1 cellular context compared by ENCODE assay signal in genomic region chrX:18577400-18577799, GRCh38.
TF ChIP-seq lines count a peak whose summit lies in the region.

No MANE protein-coding gene starts in this region.

TF ChIP-seq in SK-N-SH treated with all-trans-retinoic acid at 6 μM for 48 hours, 23 proteins besides CTCF, POLR2A, EP300 and RAD21 (continued from another document):
- no peak for TF ChIP-seq CREB5 (CRISPR knock-in tag; IDR thresholded peaks at IDR 0.05; ENCODE audit: low read depth)
- no peak for TF ChIP-seq ZFP30 (CRISPR knock-in tag; IDR thresholded peaks at IDR 0.05)
- TF ChIP-seq PPARA (CRISPR knock-in tag; IDR thresholded peaks at IDR 0.05; ENCODE audit: borderline replicate concordance): no peak
- no peak for TF ChIP-seq ZFP3 (CRISPR knock-in tag; IDR thresholded peaks at IDR 0.05)
